22 cellular contexts compared by ENCODE assay signal in the genomic region with DNA sequence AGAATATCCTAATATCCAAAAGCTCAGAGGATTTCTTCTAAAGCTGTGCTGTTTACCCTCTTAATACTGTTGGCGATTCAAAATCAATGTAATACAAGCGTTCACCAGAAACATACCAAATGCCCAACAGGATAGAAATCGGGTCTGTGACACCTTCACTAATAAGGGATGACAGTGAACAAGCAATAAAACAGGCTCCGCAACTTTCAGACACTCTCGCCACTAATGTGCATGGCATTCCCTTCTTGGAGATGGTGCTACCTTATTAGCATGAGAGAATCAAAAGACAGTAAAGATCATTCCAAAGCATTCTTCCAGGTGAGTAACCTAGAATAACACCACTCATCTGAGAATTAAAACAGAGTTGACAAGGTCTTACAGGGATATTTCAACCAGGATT.
"Had no signal": no experiment of that assay in that cellular context is flagged by ENCODE, and none has a peak within 500 bp of the region (broad histone marks: within the 10 kb centered on the region; RNA-seq: fewer than 3 reads in every experiment).

No MANE protein-coding gene starts in this region.

- H3K27ac ChIP-seq: colonic mucosa, esophagus muscularis mucosa, gastrocnemius medialis, heart right ventricle, left lung, lower lobe of right lung had no signal

- ATAC-seq: effector memory CD8-positive, alpha-beta T cell; gastrocnemius medialis; heart right ventricle; left cardiac atrium; left lung; left ventricle myocardium superior; lower lobe of right lung; mucosa of descending colon; naive thymus-derived CD8-positive, alpha-beta T cell had no signal

- H3K36me3 Mint-ChIP-seq: naive B cell had no signal

- H3K4me1 ChIP-seq: colonic mucosa, esophagus muscularis mucosa, gastrocnemius medialis, heart right ventricle, left lung, lower lobe of right lung had no signal

- H3K4me3 Mint-ChIP-seq: dendritic cell treated with granulocyte-macrophage colony-stimulating factor and Interleukin-4, amounts not matched to agents 40 ng/mL and 50 ng/mL, for 4 days; effector memory CD8-positive, alpha-beta T cell; endodermal cell; mesothelial cell of epicardium; naive B cell; naive thymus-derived CD8-positive, alpha-beta T cell had no signal

- H3K27ac Mint-ChIP-seq: dendritic cell treated with granulocyte-macrophage colony-stimulating factor and Interleukin-4, amounts not matched to agents 40 ng/mL and 50 ng/mL, for 4 days; effector memory CD8-positive, alpha-beta T cell; endodermal cell; mesothelial cell of epicardium; naive thymus-derived CD8-positive, alpha-beta T cell had no signal

- H3K4me3 ChIP-seq: colonic mucosa, esophagus muscularis mucosa, gastrocnemius medialis, heart right ventricle, left lung, lower lobe of right lung, mucosa of descending colon had no signal

- H3K4me1 Mint-ChIP-seq: endodermal cell, mesothelial cell of epicardium had no signal

- DNase-seq: colonic mucosa; cortex of kidney; effector CD8-positive, alpha-beta T cell; effector memory CD8-positive, alpha-beta T cell; endodermal cell; foreskin melanocyte; gastrocnemius medialis; glutamatergic neuron; head of caudate nucleus; heart right ventricle; hippocampal formation; left cardiac atrium; left lung; left ventricle myocardium superior; lower lobe of right lung; mesenchymal stem cell; mucosa of descending colon; naive B cell; naive thymus-derived CD8-positive, alpha-beta T cell had no signal

- H3K9me3 Mint-ChIP-seq: endodermal cell had no signal

- H3K36me3 ChIP-seq: colonic mucosa, esophagus muscularis mucosa, gastrocnemius medialis, heart right ventricle, left lung, lower lobe of right lung had no signal

- H3K27me3 Mint-ChIP-seq: dendritic cell treated with granulocyte-macrophage colony-stimulating factor and Interleukin-4, amounts not matched to agents 40 ng/mL and 50 ng/mL, for 4 days; effector memory CD8-positive, alpha-beta T cell; naive thymus-derived CD8-positive, alpha-beta T cell had no signal

- H3K27me3 ChIP-seq: colonic mucosa, esophagus muscularis mucosa, gastrocnemius medialis, heart right ventricle, left lung had no signal
